In genomic region chr7:101108330-101108857, GRCh38 we compare ENCODE assay signal across 12 cellular contexts. TPM values are rescaled to one million over a fixed set of nuclear protein-coding genes. Genes with fewer than 3 reads are reported as not detected.
DNase-seq lines count a peak whose midpoint lies in the region; ATAC-seq and TF ChIP-seq lines count a peak whose summit lies in the region.
"Had no signal": no experiment of that assay in that cellular context is flagged by ENCODE, and none has a peak within 500 bp of the region (broad histone marks: within the 10 kb centered on the region; RNA-seq: fewer than 3 reads in every experiment).

No MANE protein-coding gene starts in this region.

- H3K27ac Mint-ChIP-seq in activated T-cell treated with anti-CD3 and anti-CD28 coated beads, Interleukin-2, amount 50 U/mL, for 24 hours: no peak overlapping the region
- H3K27ac Mint-ChIP-seq: activated naive CD8-positive, alpha-beta T cell treated with anti-CD3 and anti-CD28 coated beads for 36 hours had no signal

- H3K4me3 ChIP-seq in PC-9 (peak overlapping the region; percentile 21; the same call in 1 of the 2 replicates), osteoblast (ENCODE audit: insufficient read depth, low read length) (no peak overlapping the region)

- H3K79me2 ChIP-seq in PC-9 (ENCODE audit: low read depth) (no peaks in the 10 kb centered on the region), osteoblast (ENCODE audit: insufficient read depth, low read length) (no peaks in the 10 kb centered on the region)

- H4K20me1 ChIP-seq in PC-9 (ENCODE audit: insufficient read depth): no peaks in the 10 kb centered on the region
- no peaks in the 10 kb centered on the region for H4K20me1 ChIP-seq in osteoblast (ENCODE audit: insufficient read depth, low read length)

- ATAC-seq in GM19324 (IDR thresholded peaks at IDR 0.05; ENCODE audit: low FRiP score, unreplicated experiment) (no peak), HG02852 (IDR thresholded peaks at IDR 0.05; ENCODE audit: unreplicated experiment) (no peak), HG03159 (IDR thresholded peaks at IDR 0.05; ENCODE audit: unreplicated experiment) (no peak)

- H3K27me3 ChIP-seq in PC-9 (ENCODE audit: insufficient read depth, low read depth) (no peaks in the 10 kb centered on the region), osteoblast (ENCODE audit: insufficient read depth, low read length) (no peaks in the 10 kb centered on the region)

- H3K9me3 Mint-ChIP-seq in activated T-cell treated with anti-CD3 and anti-CD28 coated beads, Interleukin-2, amount 50 U/mL, for 24 hours: no peaks in the 10 kb centered on the region
- H3K9me3 Mint-ChIP-seq: activated naive CD8-positive, alpha-beta T cell treated with anti-CD3 and anti-CD28 coated beads for 36 hours had no signal

- H2AFZ ChIP-seq in PC-9 (no peak overlapping the region), osteoblast (ENCODE audit: low read length) (no peak overlapping the region)

- POLR2A ChIA-PET in GM10248 (lab: Yijun Ruan, JAX) (no interaction called here), PC-9 (lab: Charles Lee; ENCODE audit: unreplicated experiment) (interaction anchor here (0.6 to 1.2 kb wide), 4 partner anchors 8 to 1326 kb away, joined by 3 to 27 read pairs (median 14); no protein-coding TSS in a partner anchor)

- no peaks in the 10 kb centered on the region for H3K4me1 Mint-ChIP-seq in activated T-cell treated with anti-CD3 and anti-CD28 coated beads, Interleukin-2, amount 50 U/mL, for 24 hours (ENCODE audit: low read depth)
- H3K4me1 Mint-ChIP-seq: activated naive CD8-positive, alpha-beta T cell treated with anti-CD3 and anti-CD28 coated beads for 36 hours; IgD-negative memory B cell had no signal

- H3K9me2 ChIP-seq in PC-9 (ENCODE audit: insufficient read depth): no peaks in the 10 kb centered on the region

- TF ChIP-seq CTCF in GM10248 (IDR thresholded peaks at IDR 0.05; ENCODE audit: control extremely low read depth, extremely low read depth, low read depth, missing control alignments) (no peak), PC-9 (conservative IDR thresholded peaks at IDR 0.05) (no peak), osteoblast (IDR thresholded peaks at IDR 0.05; ENCODE audit: extremely low read depth, low read depth, low read length) (no peak)

- CTCF ChIA-PET in GM10248 (lab: Yijun Ruan, JAX) (interaction anchor here (0.7 to 5.7 kb wide), 9 partner anchors 8 to 136 kb away, joined by 3 to 24 read pairs (median 4); partner anchors contain the start of gene SERPINE1), PC-9 (lab: Charles Lee) (no interaction called here)

- H3K27ac ChIP-seq in PC-9 (peak overlapping the region; percentile 94), osteoblast (ENCODE audit: low read depth, low read length) (peak overlapping the region; percentile 34)

- H3K36me3 ChIP-seq in PC-9 (ENCODE audit: low read depth) (no peaks in the 10 kb centered on the region), osteoblast (ENCODE audit: insufficient read depth, low read length) (no peaks in the 10 kb centered on the region)

- no peak overlapping the region for H3K4me3 Mint-ChIP-seq in activated T-cell treated with anti-CD3 and anti-CD28 coated beads, Interleukin-2, amount 50 U/mL, for 24 hours
- H3K4me3 Mint-ChIP-seq: activated naive CD8-positive, alpha-beta T cell treated with anti-CD3 and anti-CD28 coated beads for 36 hours; IgD-negative memory B cell had no signal

- BruUV-seq in PC-9 (replicated peaks; lab: Mats Ljungman, UMichigan): TSS peak; percentile 86

- H3K36me3 Mint-ChIP-seq in activated T-cell treated with anti-CD3 and anti-CD28 coated beads, Interleukin-2, amount 50 U/mL, for 24 hours (ENCODE audit: low read depth): no peaks in the 10 kb centered on the region
- H3K36me3 Mint-ChIP-seq: activated naive CD8-positive, alpha-beta T cell treated with anti-CD3 and anti-CD28 coated beads for 36 hours had no signal

- H3K9me3 ChIP-seq in PC-9 (ENCODE audit: insufficient read depth, low read depth) (no peaks in the 10 kb centered on the region), osteoblast (ENCODE audit: low read depth, low read length) (no peaks in the 10 kb centered on the region)

- H3K4me2 ChIP-seq in PC-9: peak overlapping the region; percentile 69
- no peak overlapping the region for H3K4me2 ChIP-seq in osteoblast (ENCODE audit: insufficient read depth, low read length)

- H3K4me1 ChIP-seq in PC-9 (replicated peaks; ENCODE audit: insufficient read depth): peaks cover 44% of the 10 kb centered on the region
- H3K4me1 ChIP-seq in osteoblast (ENCODE audit: insufficient read depth, low read length): peaks cover 24% of the 10 kb centered on the region

- peaks cover 41% of the 10 kb centered on the region for H3F3A ChIP-seq in PC-9 (ENCODE audit: insufficient read depth, low read depth)

- DNase-seq in GM10248 (ENCODE audit: extremely low spot score) (peak; percentile 73), PC-9 (peak; percentile 50 to 80), fibroblast of gingiva (ENCODE audit: low read depth) (peak; percentile 74), osteoblast (ENCODE audit: insufficient read length, low spot score, missing footprints) (peak; percentile 41)
- no peak for DNase-seq in activated T-cell treated with anti-CD3 and anti-CD28 coated beads, Interleukin-2, amount 50 U/mL, for 24 hours
- DNase-seq: activated naive CD8-positive, alpha-beta T cell treated with anti-CD3 and anti-CD28 coated beads for 36 hours; DND-41; T-helper 1 cell had no signal

- intact Hi-C loops in PC-9 (cut with micrococcal nuclease; ENCODE audit: unreplicated experiment): no loop called here

- peaks cover 17% of the 10 kb centered on the region for H3K27me3 Mint-ChIP-seq in activated T-cell treated with anti-CD3 and anti-CD28 coated beads, Interleukin-2, amount 50 U/mL, for 24 hours

RNA-seq across cellular contexts. Expression of gene SERPINE1, which starts 18.5 kb away (rescaled TPM):
- total RNA-seq in PC-9 (2021): 36.2 and 45.8 TPM in 2 replicates
- 237 and 278 TPM in 2 replicates for total RNA-seq in osteoblast

RNA-seq across cellular contexts. Expression of gene TRIM56, which starts 23.1 kb away (rescaled TPM):
- total RNA-seq in PC-9 (2021) (72.3 and 81.6 TPM in 2 replicates), osteoblast (13.8 and 14.7 TPM in 2 replicates)

RNA-seq across cellular contexts. Expression of gene AP1S1, which starts 45.9 kb away (rescaled TPM):
- 227 and 308 TPM in 2 replicates for total RNA-seq in PC-9 (2021)
- 101 and 102 TPM in 2 replicates for total RNA-seq in osteoblast

RNA-seq across cellular contexts. Expression of gene VGF, which starts 57.0 kb away (rescaled TPM):
- 2.1 and 2.3 TPM in 2 replicates for total RNA-seq in PC-9 (2021)
- total RNA-seq in osteoblast: 0.36 TPM in 1 of 2 replicates, not detected in the other
- total RNA-seq: activated naive CD8-positive, alpha-beta T cell treated with anti-CD3 and anti-CD28 coated beads for 36 hours had no signal
